6 cellular contexts compared by ENCODE assay signal in genomic region chr2:131774955-131775555, GRCh38.
DNase-seq lines count a peak whose midpoint lies in the region; ATAC-seq, FAIRE-seq and TF ChIP-seq lines count a peak whose summit lies in the region.
"Not testable (repeated sequence)": the region's sequence is repeated elsewhere in the genome, so short reads cannot be mapped to it uniquely, and the experiment has no call there.

No MANE protein-coding gene starts in this region.

- ATAC-seq in K562: not testable (repeated sequence)

- FAIRE-seq in K562 (lab: Jason Lieb, UNC): not testable (repeated sequence)

- not testable (repeated sequence) for H3K27ac ChIP-seq in K562 (ENCODE audit: extremely low read depth, low read depth, low read length)

- H3K4me2 ChIP-seq in K562 (ENCODE audit: insufficient read depth, low read length): not testable (repeated sequence)

- not testable (repeated sequence) for H3K4me3 ChIP-seq in K562

- WGBS in K562 (ENCODE audit: insufficient coverage, low coverage, missing lambda C conversion rate): 0% methylated on average over 8 of the region's 10 CpGs

- not testable (repeated sequence) for H3K4me1 ChIP-seq in K562 (replicated peaks in 1 of 2; ENCODE audit: control insufficient read depth in 2 of 2, insufficient read depth in 2 of 2, low read length in 2 of 2)

- H2AFZ ChIP-seq in K562 (ENCODE audit: low read depth, low read length): not testable (repeated sequence)

- not testable (repeated sequence) for TF ChIP-seq POLR2A in K562 (conservative IDR thresholded peaks at IDR 0.05)

- intact Hi-C loops in K562 (cut with micrococcal nuclease): not testable (repeated sequence)

- not testable (repeated sequence) for H4K20me1 ChIP-seq in K562 (replicated peaks; ENCODE audit: control insufficient read depth, insufficient read depth, low read length)

- not testable (repeated sequence) for TF ChIP-seq CTCF in K562 (IDR thresholded peaks at IDR 0.05 in 2 of 3, conservative IDR thresholded peaks at IDR 0.05 in 1 of 3; ENCODE audit: insufficient read depth in 2 of 3, low read depth in 1 of 3, low read length in 3 of 3)

- not testable (repeated sequence) for TF ChIP-seq EP300 in K562 (IDR thresholded peaks at IDR 0.05; ENCODE audit: low read length)

- H3K9me3 ChIP-seq in K562 (replicated peaks; ENCODE audit: control insufficient read depth, insufficient read depth, low read depth, low read length): not testable (repeated sequence)

- H3K9me1 ChIP-seq in K562 (ENCODE audit: control insufficient read depth, insufficient read depth, low read length): not testable (repeated sequence)

- not testable (repeated sequence) for H3K36me3 ChIP-seq in K562 (ENCODE audit: control insufficient read depth, insufficient read depth, low read length)

- CTCF ChIA-PET in K562 (lab: Yijun Ruan, JAX; ENCODE audit: low intra/inter-chr PET ratio): not testable (repeated sequence)

- POLR2A ChIA-PET in K562 (lab: Yijun Ruan, JAX): not testable (repeated sequence)

- not testable (repeated sequence) for TF ChIP-seq RAD21 in K562 (CRISPR knock-in tag; conservative IDR thresholded peaks at IDR 0.05 in 1 of 2, IDR thresholded peaks at IDR 0.05 in 1 of 2)

- not testable (repeated sequence) for H3K27me3 ChIP-seq in K562 (ENCODE audit: control insufficient read depth in 2 of 2, insufficient read depth in 2 of 2, low read length in 2 of 2)

- peak; percentile 30 for DNase-seq in DMS 273 (lab: John Stamatoyannopoulos, UW; ENCODE audit: unreplicated experiment)
- peak; percentile 6 for DNase-seq in NCI-H146 treated with DMSO at 0.1 percent for 48 hours (lab: John Stamatoyannopoulos, UW; ENCODE audit: unreplicated experiment)
- peak; percentile 5 for DNase-seq in NCI-H2227 (lab: John Stamatoyannopoulos, UW; ENCODE audit: unreplicated experiment)
- peak; percentile 63 for DNase-seq in NCI-H69 (lab: John Stamatoyannopoulos, UW)
- not testable (repeated sequence) for DNase-seq in K562 (ENCODE audit: extremely low read depth in 1 of 4, low spot score in 3 of 4)
- peak; percentile 20 to 34 for DNase-seq in dermis microvascular lymphatic vessel endothelial cell (ENCODE audit: low read depth in 2 of 2)

- not testable (repeated sequence) for H3K9ac ChIP-seq in K562 (ENCODE audit: insufficient read depth in 1 of 2, low read depth in 2 of 2, low read length in 2 of 2)

- BruUV-seq in K562 (replicated peaks; lab: Mats Ljungman, UMichigan): not testable (repeated sequence)

- in situ Hi-C loops in K562 (cut with MboI): loop anchor here (5.0 to 25.0 kb wide), 2 partner anchors 47 to 363 kb away; no protein-coding TSS in a partner anchor

- H3K79me2 ChIP-seq in K562 (ENCODE audit: control insufficient read depth, insufficient read depth, low read length): not testable (repeated sequence)

TF ChIP-seq in K562, 482 proteins besides CTCF, POLR2A, EP300 and RAD21:
- TF ChIP-seq NFIC (IDR thresholded peaks at IDR 0.05): peak; percentile 78
